In genomic region chr22:20550851-20551744, GRCh38 we compare ENCODE assay signal across 8 cellular contexts. TPM values are rescaled to one million over a fixed set of nuclear protein-coding genes. Genes with fewer than 3 reads are reported as not detected.
A peak's percentile ranks its signal among the peaks of the same experiment; 100 is the strongest.
DNase-seq lines count a peak whose midpoint lies in the region; ATAC-seq, FAIRE-seq and TF ChIP-seq lines count a peak whose summit lies in the region.

No MANE protein-coding gene starts in this region.

- no peak overlapping the region for H3K4me2 ChIP-seq in GM12878 (ENCODE audit: control insufficient read depth, insufficient read depth)

- SMC1A ChIA-PET in GM12878 (lab: Charles Lee; ENCODE audit: uncharacterized antibody, unreplicated experiment), result no interaction called here

- TF ChIP-seq RAD21 in GM12878 (IDR thresholded peaks at IDR 0.05; ENCODE audit: insufficient read depth, low read depth, low read length), result no peak

- H4K20me1 ChIP-seq in GM12878 (ENCODE audit: control insufficient read depth, insufficient read depth), result peaks cover 8% of the 10 kb centered on the region; the same call in 1 of the 2 replicates

- CTCF ChIA-PET in GM12878 (lab: Yijun Ruan, JAX), result interaction anchor here (1.1 kb wide), 1 partner anchor 13 kb away, joined by 4 read pairs; no protein-coding TSS in a partner anchor

- H3K27me3 ChIP-seq in GM12878 (replicated peaks in 1 of 2; ENCODE audit: control insufficient read depth in 2 of 2, insufficient read depth in 2 of 2, low read length in 1 of 2), result no peaks in the 10 kb centered on the region

- RAD21 ChIA-PET in GM12878 (lab: Charles Lee; ENCODE audit: unreplicated experiment), result no interaction called here

- H3K4me1 ChIP-seq in GM12878 (ENCODE audit: control insufficient read depth, insufficient read depth, low read length), result peaks cover 24% of the 10 kb centered on the region

- FAIRE-seq in GM12878 (lab: Jason Lieb, UNC), result no peak

- DNase-seq in GM12878 (ENCODE audit: low read depth, low spot score), result peak; percentile 12
- peak; percentile 45 for DNase-seq in iPS-NIHi11 (ENCODE audit: low spot score)
- peak; percentile 57 to 63 for DNase-seq in stimulated activated CD4-positive, alpha-beta T cell treated with anti-CD3 and anti-CD28 coated beads, Interleukin-15, amount 100 ng/mL, for 48 hours (ENCODE audit: low read depth in 2 of 2)
- no peak for DNase-seq in NCI-H1105 (lab: John Stamatoyannopoulos, UW)
- DNase-seq in NCI-H748 treated with DMSO at 0.1 percent for 48 hours (lab: John Stamatoyannopoulos, UW), result no peak
- no peak for DNase-seq in cerebellar nuclear complex (lab: John Stamatoyannopoulos, UW)

- no peak for TF ChIP-seq POLR2A in GM12878 (IDR thresholded peaks at IDR 0.05; ENCODE audit: low read depth, low read length)

- no peak overlapping the region for H3K4me3 ChIP-seq in GM12878

- no peak for TF ChIP-seq CTCF in GM12878 (IDR thresholded peaks at IDR 0.05 in 2 of 3, conservative IDR thresholded peaks at IDR 0.05 in 1 of 3; ENCODE audit: control insufficient read depth in 2 of 3, extremely low read depth in 1 of 3, insufficient read depth in 1 of 3, low read depth in 3 of 3, low read length in 3 of 3)

- BruUV-seq in GM12878 (replicated peaks; lab: Mats Ljungman, UMichigan), result no TSS peak

- no peak for TF ChIP-seq EP300 in GM12878 (IDR thresholded peaks at IDR 0.05; ENCODE audit: borderline replicate concordance in 1 of 2, control insufficient read depth in 1 of 2, low read depth in 2 of 2, low read length in 2 of 2)

- peaks cover 32 to 37% of the 10 kb centered on the region in 2 experiments for H3K36me3 ChIP-seq in GM12878 (ENCODE audit: control insufficient read depth in 2 of 2, insufficient read depth in 2 of 2, low read length in 1 of 2)

- intact Hi-C loops in GM12878 (cut with micrococcal nuclease; ENCODE audit: unreplicated experiment), result no loop called here

- no peak overlapping the region; the same call in 1 of the 2 replicates for H3K9ac ChIP-seq in GM12878 (ENCODE audit: control insufficient read depth, insufficient read depth, low read length)

- 38% methylated on average over 27 of the region's 27 CpGs for WGBS in GM12878 (ENCODE audit: insufficient coverage, insufficient replicate concordance, low lambda C conversion rate, missing lambda C conversion rate)

- POLR2A ChIA-PET in GM12878 (lab: Charles Lee), result no interaction called here

- H3K27ac ChIP-seq in GM12878 (ENCODE audit: control insufficient read depth, insufficient read depth), result peak overlapping the region; percentile 35

- H3K79me2 ChIP-seq in GM12878 (ENCODE audit: control insufficient read depth, insufficient read depth, low read length), result peaks cover 23% of the 10 kb centered on the region

- H3K9me3 ChIP-seq in GM12878 (replicated peaks; ENCODE audit: control insufficient read depth, insufficient read depth, low read length), result no peaks in the 10 kb centered on the region

- no peak overlapping the region for H2AFZ ChIP-seq in GM12878 (ENCODE audit: control insufficient read depth, low read depth, low read length)

- in situ Hi-C loops in GM12878 (cut with MboI), result no loop called here

- ATAC-seq in SK-N-SH treated with all-trans-retinoic acid at 6 μM for 48 hours (peak; percentile 63), GM12878 (peak; percentile 57), HG02610 (IDR thresholded peaks at IDR 0.05; ENCODE audit: unreplicated experiment) (no peak)

TF ChIP-seq in SK-N-SH treated with all-trans-retinoic acid at 6 μM for 48 hours, 23 proteins besides CTCF, POLR2A, EP300 and RAD21 (continues in another document):
- TF ChIP-seq PATZ1 (CRISPR knock-in tag; IDR thresholded peaks at IDR 0.05; ENCODE audit: borderline replicate concordance), result no peak
- no peak for TF ChIP-seq GLIS3 (CRISPR knock-in tag; IDR thresholded peaks at IDR 0.05)
- no peak for TF ChIP-seq ESRRG (CRISPR knock-in tag; IDR thresholded peaks at IDR 0.05)
- TF ChIP-seq BACH2 (CRISPR knock-in tag; IDR thresholded peaks at IDR 0.05; ENCODE audit: borderline replicate concordance), result no peak

TF ChIP-seq in GM12878, 131 proteins besides CTCF, POLR2A, EP300 and RAD21 (continues in another document):
- TF ChIP-seq PAX8 (IDR thresholded peaks at IDR 0.05) (no peak), NBN (IDR thresholded peaks at IDR 0.05) (no peak), E2F4 (IDR thresholded peaks at IDR 0.05; ENCODE audit: low read depth, low read length) (no peak), REST (IDR thresholded peaks at IDR 0.05; ENCODE audit: low read depth, low read length) (no peak), SIX5 (IDR thresholded peaks at IDR 0.05; ENCODE audit: low read depth, low read length, severe bottlenecking) (no peak), SUPT20H (IDR thresholded peaks at IDR 0.05; ENCODE audit: borderline replicate concordance, control insufficient read depth, low read depth, low read length) (no peak), IKZF2 (IDR thresholded peaks at IDR 0.05) (no peak), BCL11A (IDR thresholded peaks at IDR 0.05; ENCODE audit: low read depth, low read length) (no peak), BRCA1 (IDR thresholded peaks at IDR 0.05; ENCODE audit: low read depth, low read length) (no peak), NR2C1 (IDR thresholded peaks at IDR 0.05) (no peak)

RNA-seq across cellular contexts. Expression of gene MED15, which starts 43.7 kb away (rescaled TPM):
- total RNA-seq in GM12878 (2013; cell fraction: nucleolus; rRNA removed), result 196 and 212 TPM in 2 replicates
- total RNA-seq in GM12878 (2014; rRNA removed) (27.6 and 34.7 TPM in 2 replicates), GM12878 (2014; rRNA removed; fragmentation: Illumina TruSeq; extraction: Trizol) (16.4 and 16.9 TPM in 2 replicates), GM12878 (2021) (75.2 and 75.8 TPM in 2 replicates)
- polyA plus RNA-seq in GM12878 (2011; ENCODE audit: low read depth), result 18.8 TPM
- polyA plus RNA-seq in GM12878 (2011; rRNA removed) (12.1 and 23.8 TPM in 2 replicates), GM12878 (2014; fragmentation: Illumina TruSeq; extraction: Trizol) (5.3 and 17.5 TPM in 2 replicates), GM12878 (2014; fragmentation: Nextera tagmentation; extraction: Ambion mirVana) (1 to 10 TPM; 1.4 to 2.8 TPM), GM12878 (2014; rRNA removed) (44.5 and 54.6 TPM in 2 replicates), GM12878 (2016; fragmentation: Nextera tagmentation; extraction: Ambion mirVana) (10 to 100 TPM; 29.9 to 37.0 TPM)
- polyA plus RNA-seq in GM12878 (2011; cell fraction: cytosol; rRNA removed), result 26.3 and 35.1 TPM in 2 replicates
- 206 and 271 TPM in 2 replicates for polyA plus RNA-seq in GM12878 (2011; cell fraction: nucleus; rRNA removed)
- polyA plus RNA-seq in GM12878 (2012), result 54.9 and 56.3 TPM in 2 replicates
- 41.5 and 85.4 TPM in 2 replicates for polyA minus RNA-seq in GM12878 (2011; rRNA and poly(A)+ RNA removed)
- polyA minus RNA-seq in GM12878 (2011; cell fraction: cytosol; rRNA and poly(A)+ RNA removed), result 38.4 and 62.0 TPM in 2 replicates
- polyA minus RNA-seq in GM12878 (2011; cell fraction: nucleus; rRNA and poly(A)+ RNA removed), result 106 and 179 TPM in 2 replicates

RNA-seq across cellular contexts. Expression of gene KLHL22, which starts 55.5 kb away (rescaled TPM):
- total RNA-seq in GM12878 (2013; cell fraction: nucleolus; rRNA removed), result 70.8 and 75.2 TPM in 2 replicates
- total RNA-seq in GM12878 (2014; rRNA removed), result 20.5 and 22.1 TPM in 2 replicates
- 11.6 and 12.3 TPM in 2 replicates for total RNA-seq in GM12878 (2014; rRNA removed; fragmentation: Illumina TruSeq; extraction: Trizol)
- total RNA-seq in GM12878 (2021), result 18.1 and 21.1 TPM in 2 replicates
- polyA plus RNA-seq in GM12878 (2011; ENCODE audit: low read depth), result 5.7 TPM
- 9.4 and 14.3 TPM in 2 replicates for polyA plus RNA-seq in GM12878 (2011; rRNA removed)
- 13.5 and 18.9 TPM in 2 replicates for polyA plus RNA-seq in GM12878 (2011; cell fraction: cytosol; rRNA removed)
- polyA plus RNA-seq in GM12878 (2011; cell fraction: nucleus; rRNA removed), result 32.9 and 38.9 TPM in 2 replicates
- polyA plus RNA-seq in GM12878 (2012), result 8.9 and 11.3 TPM in 2 replicates
- 13.5 and 14.0 TPM in 2 replicates for polyA plus RNA-seq in GM12878 (2014; fragmentation: Illumina TruSeq; extraction: Trizol)
- polyA plus RNA-seq in GM12878 (2014; fragmentation: Nextera tagmentation; extraction: Ambion mirVana), result under 1 TPM; 0.06 to 0.71 TPM
- 19.9 and 21.9 TPM in 2 replicates for polyA plus RNA-seq in GM12878 (2014; rRNA removed)
- polyA plus RNA-seq in GM12878 (2016; fragmentation: Nextera tagmentation; extraction: Ambion mirVana), result 10 to 100 TPM; 12.0 to 16.1 TPM
- polyA minus RNA-seq in GM12878 (2011; rRNA and poly(A)+ RNA removed), result 25.9 and 26.5 TPM in 2 replicates
- 5.4 and 6.7 TPM in 2 replicates for polyA minus RNA-seq in GM12878 (2011; cell fraction: cytosol; rRNA and poly(A)+ RNA removed)
- polyA minus RNA-seq in GM12878 (2011; cell fraction: nucleus; rRNA and poly(A)+ RNA removed), result 14.5 and 29.1 TPM in 2 replicates

Comparison
In these comparisons a context has a peak if more than half of its experiments do, and no peak if none do; other contexts are left out.
1. DNase-seq: peak in GM12878 (single experiment), iPS-NIHi11 (single experiment) and stimulated activated CD4-positive, alpha-beta T cell treated with anti-CD3 and anti-CD28 coated beads, Interleukin-15, amount 100 ng/mL, for 48 hours (2 of 2); none in NCI-H1105 (single experiment), NCI-H748 treated with DMSO at 0.1 percent for 48 hours (single experiment) and cerebellar nuclear complex (0 of 2).